9 cellular contexts compared by ENCODE assay signal in genomic region chr1:241677171-241677570, GRCh38. TPM values are rescaled to one million over a fixed set of nuclear protein-coding genes. Genes with fewer than 3 reads are reported as not detected.
DNase-seq lines count a peak whose midpoint lies in the region; ATAC-seq lines count a peak whose summit lies in the region.
"Had no signal": no experiment of that assay in that cellular context is flagged by ENCODE, and none has a peak within 500 bp of the region (broad histone marks: within the 10 kb centered on the region; RNA-seq: fewer than 3 reads in every experiment).

No MANE protein-coding gene starts in this region.

- peaks cover 0 to 2% of the 10 kb centered on the region in 2 donors for H3K27me3 Mint-ChIP-seq in T-cell
- peaks cover 4% of the 10 kb centered on the region for H3K27me3 Mint-ChIP-seq in stimulated activated naive CD8-positive, alpha-beta T cell treated with anti-CD3 and anti-CD28 coated beads, Interleukin-15, Interleukin-2, amounts not matched to agents 100 ng/mL and 50 ng/mL, for 24 hours

- peak overlapping the region; percentile 28 to 68 (median 63) for H3K4me3 Mint-ChIP-seq in T-cell
- H3K4me3 Mint-ChIP-seq in stimulated activated naive CD8-positive, alpha-beta T cell treated with anti-CD3 and anti-CD28 coated beads, Interleukin-15, Interleukin-2, amounts not matched to agents 100 ng/mL and 50 ng/mL, for 24 hours, result peak overlapping the region; percentile 26
- H3K4me3 Mint-ChIP-seq: dendritic cell treated with granulocyte-macrophage colony-stimulating factor and Interleukin-4, amounts not matched to agents 40 ng/mL and 50 ng/mL, for 4 days had no signal

- H3K4me1 Mint-ChIP-seq in T-cell, result peaks cover 22 to 28% (median 25%) of the 10 kb centered on the region in 3 donors
- peaks cover 35% of the 10 kb centered on the region for H3K4me1 Mint-ChIP-seq in stimulated activated naive CD8-positive, alpha-beta T cell treated with anti-CD3 and anti-CD28 coated beads, Interleukin-15, Interleukin-2, amounts not matched to agents 100 ng/mL and 50 ng/mL, for 24 hours (ENCODE audit: low read depth)

- H3K27ac Mint-ChIP-seq in T-cell, result peak overlapping the region; percentile 89 to 91
- peak overlapping the region; percentile 16 for H3K27ac Mint-ChIP-seq in stimulated activated naive CD8-positive, alpha-beta T cell treated with anti-CD3 and anti-CD28 coated beads, Interleukin-15, Interleukin-2, amounts not matched to agents 100 ng/mL and 50 ng/mL, for 24 hours
- H3K27ac Mint-ChIP-seq: dendritic cell treated with granulocyte-macrophage colony-stimulating factor and Interleukin-4, amounts not matched to agents 40 ng/mL and 50 ng/mL, for 4 days had no signal

- DNase-seq in activated T-cell treated with anti-CD3 and anti-CD28 coated beads for 4 hours (peak; percentile 9), T-cell (peak in 17 of 34 experiments; percentile 0 to 26 (median 4)), epidermal melanocyte (ENCODE audit: insufficient read length, low spot score) (no peak), KBM-7 (no peak), 8988T (no peak)
- DNase-seq in activated T-cell treated with anti-CD3 and anti-CD28 coated beads, Interleukin-2, amount 50 U/mL, for 48 hours, result no peak

- in situ Hi-C loops in KBM-7 (cut with MboI; ENCODE audit: low pct_unique_long_range_greater_than_20kb, low sequenced_read_pairs), result no loop called here

- peak; percentile 97 for ATAC-seq in HG02852 (IDR thresholded peaks at IDR 0.05; ENCODE audit: unreplicated experiment)
- peak; percentile 98 to 99 (median 98) for ATAC-seq in T-cell (replicated peaks in 1 of 4)

- H3K36me3 Mint-ChIP-seq in T-cell, result peaks cover 7% of the 10 kb centered on the region
- H3K36me3 Mint-ChIP-seq in stimulated activated naive CD8-positive, alpha-beta T cell treated with anti-CD3 and anti-CD28 coated beads, Interleukin-15, Interleukin-2, amounts not matched to agents 100 ng/mL and 50 ng/mL, for 24 hours (ENCODE audit: low read depth), result no peaks in the 10 kb centered on the region

- POLR2A ChIA-PET in T-cell (lab: Charles Lee), result interaction anchor here in 1 of 2 donors (0.6 kb wide), 1 partner anchor 34 kb away, joined by 3 read pairs; no protein-coding TSS in a partner anchor

- H3K9me3 Mint-ChIP-seq in T-cell, result peaks cover 0 to 4% (median 0%) of the 10 kb centered on the region in 3 donors
- peaks cover 8% of the 10 kb centered on the region for H3K9me3 Mint-ChIP-seq in stimulated activated naive CD8-positive, alpha-beta T cell treated with anti-CD3 and anti-CD28 coated beads, Interleukin-15, Interleukin-2, amounts not matched to agents 100 ng/mL and 50 ng/mL, for 24 hours
- H3K9me3 Mint-ChIP-seq: dendritic cell treated with granulocyte-macrophage colony-stimulating factor and Interleukin-4, amounts not matched to agents 40 ng/mL and 50 ng/mL, for 4 days had no signal

- CTCF ChIA-PET in T-cell (lab: Charles Lee), result interaction anchor here (0.7 to 1.5 kb wide), 3 partner anchors 20 to 66 kb away, joined by 3 to 5 read pairs (median 4); no protein-coding TSS in a partner anchor

RNA-seq across cellular contexts. Expression of gene WDR64, which starts 25.1 kb away (rescaled TPM):
- under 1 TPM in 4 of 5 donors, not detected in 1; 0.13 to 0.48 (median 0.26) TPM for total RNA-seq in T-cell

RNA-seq across cellular contexts. Expression of gene CHML, which starts 37.0 kb away (rescaled TPM):
- 10 to 100 TPM in 4 of 5 donors, 1 to 10 TPM in 1; 6.5 to 15.8 (median 12.4) TPM for total RNA-seq in T-cell

RNA-seq across cellular contexts. Expression of gene OPN3, which starts 37.0 kb away (rescaled TPM):
- total RNA-seq in T-cell, result 1 to 10 TPM; 4.1 to 8.8 (median 7.3) TPM
